2 cellular contexts compared by ENCODE assay signal in the genomic region with DNA sequence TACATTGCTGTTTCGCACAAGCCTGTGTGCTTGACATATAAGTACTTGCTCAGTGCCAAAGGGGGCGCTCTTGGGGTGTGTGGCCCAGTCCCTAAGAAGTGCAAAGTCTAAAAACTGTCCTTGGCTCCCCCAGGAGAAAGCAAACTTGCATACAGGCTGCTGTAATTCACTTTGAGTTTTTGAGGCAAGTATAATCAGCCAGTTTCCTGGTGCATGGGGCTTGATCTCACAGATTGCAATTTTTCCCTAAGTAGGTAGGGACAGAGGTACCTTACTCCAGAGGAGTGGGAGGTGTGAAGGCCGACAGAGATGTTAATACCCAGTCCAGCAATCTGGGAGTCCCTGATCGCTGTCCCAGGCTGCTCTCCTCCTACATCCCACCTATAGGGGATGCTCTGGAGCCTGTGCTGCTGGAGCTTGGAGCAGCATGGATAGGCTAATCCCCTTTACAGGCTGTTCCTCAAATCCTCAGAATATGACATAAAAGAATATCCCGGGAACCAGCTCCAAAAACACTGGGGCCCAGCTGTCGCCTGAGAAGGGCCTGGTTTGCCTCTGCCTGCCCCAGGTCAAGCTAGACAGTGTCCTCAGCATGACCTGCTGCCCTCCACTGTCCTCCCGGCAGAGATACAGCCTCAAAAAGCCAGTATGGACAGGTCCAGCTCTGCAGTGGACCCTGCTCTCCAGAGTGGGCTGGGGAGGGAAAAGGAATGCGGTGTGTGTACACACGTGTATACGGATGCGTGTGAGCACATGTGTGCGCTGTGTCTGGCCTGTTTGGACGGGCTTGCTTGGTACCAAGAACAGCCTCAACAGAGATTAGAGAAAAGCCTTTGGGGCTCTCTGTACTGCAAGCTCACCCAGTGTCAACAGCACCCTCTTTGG.
TF ChIP-seq lines count a peak whose summit lies in the region.

No MANE protein-coding gene starts in this region.

TF ChIP-seq in H1, 55 proteins besides CTCF, POLR2A, EP300 and RAD21 (continued from another document):
- TF ChIP-seq RFX5 (IDR thresholded peaks at IDR 0.05; ENCODE audit: borderline replicate concordance, low read depth, low read length) (no peak), TBP (IDR thresholded peaks at IDR 0.05; ENCODE audit: low read depth, low read length) (no peak), SAP30 (IDR thresholded peaks at IDR 0.05; ENCODE audit: insufficient read depth, insufficient replicate concordance, low read length) (no peak), PHF8 (conservative IDR thresholded peaks at IDR 0.05; ENCODE audit: low read depth, low read length) (no peak)

TF ChIP-seq in neural cell, 6 proteins besides CTCF, POLR2A, EP300 and RAD21:
- TF ChIP-seq REST (IDR thresholded peaks at IDR 0.05; ENCODE audit: borderline replicate concordance) = no peak
- TF ChIP-seq MXI1 (conservative IDR thresholded peaks at IDR 0.05; ENCODE audit: poor library complexity, severe bottlenecking) = no peak
- no peak for TF ChIP-seq EZH2 (IDR thresholded peaks at IDR 0.05; ENCODE audit: borderline replicate concordance, insufficient read depth, low read length, poor library complexity, severe bottlenecking)
- TF ChIP-seq POLR2AphosphoS5 (IDR thresholded peaks at IDR 0.05) = no peak
- no peak for TF ChIP-seq SMC3 (conservative IDR thresholded peaks at IDR 0.05; ENCODE audit: poor library complexity)
- TF ChIP-seq TAF1 (IDR thresholded peaks at IDR 0.05; ENCODE audit: low read depth) = no peak
